In the genomic region with DNA sequence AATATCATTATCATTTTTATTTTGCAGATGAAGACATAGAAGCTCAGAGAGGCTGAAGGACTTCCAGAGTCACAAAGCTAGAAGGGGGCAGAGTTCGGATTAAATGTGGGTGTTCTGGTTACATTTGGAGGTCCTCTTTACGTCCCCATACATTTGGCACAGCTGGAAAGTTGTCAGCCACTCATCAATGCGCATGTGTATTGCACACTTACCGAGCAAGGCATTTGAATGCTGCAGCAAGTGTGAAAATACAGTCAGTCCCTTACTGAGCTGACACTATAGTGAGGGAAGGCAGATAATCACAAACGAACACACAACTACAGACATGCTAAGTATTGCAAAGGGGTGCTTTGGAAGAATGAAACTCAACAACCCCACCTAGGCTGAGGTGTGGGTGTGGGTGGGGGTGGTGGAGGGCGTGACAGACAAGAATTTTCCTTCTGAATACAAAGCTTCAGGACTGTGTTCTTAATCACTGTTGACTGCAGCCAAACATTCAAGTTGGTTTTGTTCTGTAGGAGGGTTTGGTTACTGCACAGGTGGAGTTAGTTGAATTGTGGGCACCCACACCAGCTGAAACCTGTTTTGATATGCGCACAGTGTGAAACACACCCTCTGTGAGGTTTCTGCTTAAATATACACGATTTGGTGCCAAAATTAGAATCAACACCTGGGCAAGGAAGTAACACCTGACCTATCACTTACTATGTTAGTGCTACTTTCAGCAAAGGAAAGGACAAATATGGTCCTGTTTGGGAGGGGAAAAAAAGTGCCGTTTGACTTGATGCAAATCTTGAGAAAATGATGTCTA, we compare ENCODE assay signal across 8 cellular contexts.
A peak's percentile ranks its signal among the peaks of the same experiment; 100 is the strongest.
DNase-seq lines count a peak whose midpoint lies in the region; ATAC-seq and TF ChIP-seq lines count a peak whose summit lies in the region.

No MANE protein-coding gene starts in this region.

- peaks cover 28% of the 10 kb centered on the region for H3K36me3 Mint-ChIP-seq in T-helper 1 cell treated with Interleukin-12 subunit alpha and Interleukin-12 subunit beta and Interleukin-4 antibody, amounts not matched to agents 30 μg/mL and 1 μg/mL, for 36 hours (ENCODE audit: low read depth)

- ATAC-seq in HG03135 (IDR thresholded peaks at IDR 0.05; ENCODE audit: unreplicated experiment) (peak; percentile 86), foreskin keratinocyte (peak; percentile 75)

- H3K9me3 Mint-ChIP-seq in T-helper 1 cell treated with Interleukin-12 subunit alpha and Interleukin-12 subunit beta and Interleukin-4 antibody, amounts not matched to agents 30 μg/mL and 1 μg/mL, for 36 hours, result peaks cover 4% of the 10 kb centered on the region

- TF ChIP-seq CTCF in foreskin keratinocyte (conservative IDR thresholded peaks at IDR 0.05), result no peak

- peaks cover 7% of the 10 kb centered on the region for H3K27me3 Mint-ChIP-seq in T-helper 1 cell treated with Interleukin-12 subunit alpha and Interleukin-12 subunit beta and Interleukin-4 antibody, amounts not matched to agents 30 μg/mL and 1 μg/mL, for 36 hours (ENCODE audit: low read depth)

- peaks cover 59% of the 10 kb centered on the region for H3K4me1 Mint-ChIP-seq in T-helper 1 cell treated with Interleukin-12 subunit alpha and Interleukin-12 subunit beta and Interleukin-4 antibody, amounts not matched to agents 30 μg/mL and 1 μg/mL, for 36 hours (ENCODE audit: low read depth)

- peak overlapping the region; percentile 73 for H3K4me3 Mint-ChIP-seq in T-helper 1 cell treated with Interleukin-12 subunit alpha and Interleukin-12 subunit beta and Interleukin-4 antibody, amounts not matched to agents 30 μg/mL and 1 μg/mL, for 36 hours

- peak overlapping the region; percentile 89 for H3K27ac Mint-ChIP-seq in T-helper 1 cell treated with Interleukin-12 subunit alpha and Interleukin-12 subunit beta and Interleukin-4 antibody, amounts not matched to agents 30 μg/mL and 1 μg/mL, for 36 hours

- no peaks in the 10 kb centered on the region for H3K27me3 ChIP-seq in foreskin keratinocyte

- H3K4me1 ChIP-seq in foreskin keratinocyte, result peaks cover 7% of the 10 kb centered on the region

- H3K27ac ChIP-seq in foreskin keratinocyte, result no peak overlapping the region

- DNase-seq in NCI-H345 (lab: John Stamatoyannopoulos, UW) (peak; percentile 15), NCI-H345 treated with DMSO at 0.1 percent for 48 hours (lab: John Stamatoyannopoulos, UW; ENCODE audit: unreplicated experiment) (no peak), foreskin keratinocyte (peak; percentile 72 to 75), amniotic stem cell (lab: John Stamatoyannopoulos, UW) (no peak), AG08396 (ENCODE audit: low spot score) (no peak), NCI-H1105 treated with DMSO at 0.1 percent for 48 hours (lab: John Stamatoyannopoulos, UW) (no peak)

Comparison
In these comparisons a context has a peak if more than half of its experiments do, and no peak if none do; other contexts are left out.
1. DNase-seq: peak in NCI-H345 (single experiment) and foreskin keratinocyte (2 of 2); none in NCI-H345 treated with DMSO at 0.1 percent for 48 hours (single experiment), amniotic stem cell (single experiment), AG08396 (single experiment) and NCI-H1105 treated with DMSO at 0.1 percent for 48 hours (single experiment).